1 cellular context compared by ENCODE assay signal in the genomic region with DNA sequence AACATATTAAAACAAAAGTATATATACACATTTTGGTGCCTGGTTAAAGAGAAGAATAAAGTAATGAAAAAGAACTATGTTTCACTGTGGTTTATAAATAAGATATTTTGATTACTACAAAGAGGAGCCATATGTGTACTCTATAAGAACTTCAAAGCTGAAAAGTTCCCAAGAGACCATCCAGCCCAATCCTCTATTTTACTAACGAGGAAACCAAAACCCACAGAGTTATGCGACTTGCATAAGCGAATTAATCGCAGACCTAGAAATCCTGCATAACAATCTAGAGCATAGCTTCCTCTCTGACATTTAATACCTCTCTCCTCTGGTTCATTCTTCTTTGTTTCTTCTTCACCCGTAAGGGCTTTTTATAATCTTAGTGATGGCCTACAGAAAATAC.
TF ChIP-seq lines count a peak whose summit lies in the region.

No MANE protein-coding gene starts in this region.

TF ChIP-seq in GM23338, 12 proteins besides CTCF, POLR2A, EP300 and RAD21 (continued from another document):
- TF ChIP-seq, protein P1, sequence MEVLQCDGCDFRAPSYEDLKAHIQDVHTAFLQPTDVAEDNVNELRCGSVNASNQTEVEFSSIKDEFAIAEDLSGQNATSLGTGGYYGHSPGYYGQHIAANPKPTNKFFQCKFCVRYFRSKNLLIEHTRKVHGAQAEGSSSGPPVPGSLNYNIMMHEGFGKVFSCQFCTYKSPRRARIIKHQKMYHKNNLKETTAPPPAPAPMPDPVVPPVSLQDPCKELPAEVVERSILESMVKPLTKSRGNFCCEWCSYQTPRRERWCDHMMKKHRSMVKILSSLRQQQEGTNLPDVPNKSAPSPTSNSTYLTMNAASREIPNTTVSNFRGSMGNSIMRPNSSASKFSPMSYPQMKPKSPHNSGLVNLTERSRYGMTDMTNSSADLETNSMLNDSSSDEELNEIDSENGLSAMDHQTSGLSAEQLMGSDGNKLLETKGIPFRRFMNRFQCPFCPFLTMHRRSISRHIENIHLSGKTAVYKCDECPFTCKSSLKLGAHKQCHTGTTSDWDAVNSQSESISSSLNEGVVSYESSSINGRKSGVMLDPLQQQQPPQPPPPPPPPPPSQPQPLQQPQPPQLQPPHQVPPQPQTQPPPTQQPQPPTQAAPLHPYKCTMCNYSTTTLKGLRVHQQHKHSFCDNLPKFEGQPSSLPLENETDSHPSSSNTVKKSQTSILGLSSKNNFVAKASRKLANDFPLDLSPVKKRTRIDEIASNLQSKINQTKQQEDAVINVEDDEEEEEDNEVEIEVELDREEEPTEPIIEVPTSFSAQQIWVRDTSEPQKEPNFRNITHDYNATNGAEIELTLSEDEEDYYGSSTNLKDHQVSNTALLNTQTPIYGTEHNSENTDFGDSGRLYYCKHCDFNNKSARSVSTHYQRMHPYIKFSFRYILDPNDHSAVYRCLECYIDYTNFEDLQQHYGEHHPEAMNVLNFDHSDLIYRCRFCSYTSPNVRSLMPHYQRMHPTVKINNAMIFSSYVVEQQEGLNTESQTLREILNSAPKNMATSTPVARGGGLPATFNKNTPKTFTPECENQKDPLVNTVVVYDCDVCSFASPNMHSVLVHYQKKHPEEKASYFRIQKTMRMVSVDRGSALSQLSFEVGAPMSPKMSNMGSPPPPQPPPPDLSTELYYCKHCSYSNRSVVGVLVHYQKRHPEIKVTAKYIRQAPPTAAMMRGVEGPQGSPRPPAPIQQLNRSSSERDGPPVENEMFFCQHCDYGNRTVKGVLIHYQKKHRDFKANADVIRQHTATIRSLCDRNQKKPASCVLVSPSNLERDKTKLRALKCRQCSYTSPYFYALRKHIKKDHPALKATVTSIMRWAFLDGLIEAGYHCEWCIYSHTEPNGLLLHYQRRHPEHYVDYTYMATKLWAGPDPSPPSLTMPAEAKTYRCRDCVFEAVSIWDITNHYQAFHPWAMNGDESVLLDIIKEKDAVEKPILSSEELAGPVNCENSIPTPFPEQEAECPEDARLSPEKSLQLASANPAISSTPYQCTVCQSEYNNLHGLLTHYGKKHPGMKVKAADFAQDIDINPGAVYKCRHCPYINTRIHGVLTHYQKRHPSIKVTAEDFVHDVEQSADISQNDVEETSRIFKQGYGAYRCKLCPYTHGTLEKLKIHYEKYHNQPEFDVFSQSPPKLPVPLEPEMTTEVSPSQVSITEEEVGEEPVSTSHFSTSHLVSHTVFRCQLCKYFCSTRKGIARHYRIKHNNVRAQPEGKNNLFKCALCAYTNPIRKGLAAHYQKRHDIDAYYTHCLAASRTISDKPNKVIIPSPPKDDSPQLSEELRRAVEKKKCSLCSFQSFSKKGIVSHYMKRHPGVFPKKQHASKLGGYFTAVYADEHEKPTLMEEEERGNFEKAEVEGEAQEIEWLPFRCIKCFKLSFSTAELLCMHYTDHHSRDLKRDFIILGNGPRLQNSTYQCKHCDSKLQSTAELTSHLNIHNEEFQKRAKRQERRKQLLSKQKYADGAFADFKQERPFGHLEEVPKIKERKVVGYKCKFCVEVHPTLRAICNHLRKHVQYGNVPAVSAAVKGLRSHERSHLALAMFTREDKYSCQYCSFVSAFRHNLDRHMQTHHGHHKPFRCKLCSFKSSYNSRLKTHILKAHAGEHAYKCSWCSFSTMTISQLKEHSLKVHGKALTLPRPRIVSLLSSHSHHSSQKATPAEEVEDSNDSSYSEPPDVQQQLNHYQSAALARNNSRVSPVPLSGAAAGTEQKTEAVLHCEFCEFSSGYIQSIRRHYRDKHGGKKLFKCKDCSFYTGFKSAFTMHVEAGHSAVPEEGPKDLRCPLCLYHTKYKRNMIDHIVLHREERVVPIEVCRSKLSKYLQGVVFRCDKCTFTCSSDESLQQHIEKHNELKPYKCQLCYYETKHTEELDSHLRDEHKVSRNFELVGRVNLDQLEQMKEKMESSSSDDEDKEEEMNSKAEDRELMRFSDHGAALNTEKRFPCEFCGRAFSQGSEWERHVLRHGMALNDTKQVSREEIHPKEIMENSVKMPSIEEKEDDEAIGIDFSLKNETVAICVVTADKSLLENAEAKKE (CRISPR knock-in tag; IDR thresholded peaks at IDR 0.05): no peak
- TF ChIP-seq CREB1 (CRISPR knock-in tag; IDR thresholded peaks at IDR 0.05; ENCODE audit: low read depth) (no peak), ZNF331 (CRISPR knock-in tag; IDR thresholded peaks at IDR 0.05; ENCODE audit: low read depth) (no peak), EZH2phosphoT487 (IDR thresholded peaks at IDR 0.05; ENCODE audit: unreplicated experiment) (no peak), STAT1 (IDR thresholded peaks at IDR 0.05; ENCODE audit: unreplicated experiment) (no peak), NANOG (IDR thresholded peaks at IDR 0.05; ENCODE audit: borderline replicate concordance) (no peak), JUNB (IDR thresholded peaks at IDR 0.05; ENCODE audit: unreplicated experiment) (no peak)
- TF ChIP-seq, protein P2, sequence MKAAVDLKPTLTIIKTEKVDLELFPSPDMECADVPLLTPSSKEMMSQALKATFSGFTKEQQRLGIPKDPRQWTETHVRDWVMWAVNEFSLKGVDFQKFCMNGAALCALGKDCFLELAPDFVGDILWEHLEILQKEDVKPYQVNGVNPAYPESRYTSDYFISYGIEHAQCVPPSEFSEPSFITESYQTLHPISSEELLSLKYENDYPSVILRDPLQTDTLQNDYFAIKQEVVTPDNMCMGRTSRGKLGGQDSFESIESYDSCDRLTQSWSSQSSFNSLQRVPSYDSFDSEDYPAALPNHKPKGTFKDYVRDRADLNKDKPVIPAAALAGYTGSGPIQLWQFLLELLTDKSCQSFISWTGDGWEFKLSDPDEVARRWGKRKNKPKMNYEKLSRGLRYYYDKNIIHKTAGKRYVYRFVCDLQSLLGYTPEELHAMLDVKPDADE (IDR thresholded peaks at IDR 0.05): no peak
- TF ChIP-seq, protein P3, sequence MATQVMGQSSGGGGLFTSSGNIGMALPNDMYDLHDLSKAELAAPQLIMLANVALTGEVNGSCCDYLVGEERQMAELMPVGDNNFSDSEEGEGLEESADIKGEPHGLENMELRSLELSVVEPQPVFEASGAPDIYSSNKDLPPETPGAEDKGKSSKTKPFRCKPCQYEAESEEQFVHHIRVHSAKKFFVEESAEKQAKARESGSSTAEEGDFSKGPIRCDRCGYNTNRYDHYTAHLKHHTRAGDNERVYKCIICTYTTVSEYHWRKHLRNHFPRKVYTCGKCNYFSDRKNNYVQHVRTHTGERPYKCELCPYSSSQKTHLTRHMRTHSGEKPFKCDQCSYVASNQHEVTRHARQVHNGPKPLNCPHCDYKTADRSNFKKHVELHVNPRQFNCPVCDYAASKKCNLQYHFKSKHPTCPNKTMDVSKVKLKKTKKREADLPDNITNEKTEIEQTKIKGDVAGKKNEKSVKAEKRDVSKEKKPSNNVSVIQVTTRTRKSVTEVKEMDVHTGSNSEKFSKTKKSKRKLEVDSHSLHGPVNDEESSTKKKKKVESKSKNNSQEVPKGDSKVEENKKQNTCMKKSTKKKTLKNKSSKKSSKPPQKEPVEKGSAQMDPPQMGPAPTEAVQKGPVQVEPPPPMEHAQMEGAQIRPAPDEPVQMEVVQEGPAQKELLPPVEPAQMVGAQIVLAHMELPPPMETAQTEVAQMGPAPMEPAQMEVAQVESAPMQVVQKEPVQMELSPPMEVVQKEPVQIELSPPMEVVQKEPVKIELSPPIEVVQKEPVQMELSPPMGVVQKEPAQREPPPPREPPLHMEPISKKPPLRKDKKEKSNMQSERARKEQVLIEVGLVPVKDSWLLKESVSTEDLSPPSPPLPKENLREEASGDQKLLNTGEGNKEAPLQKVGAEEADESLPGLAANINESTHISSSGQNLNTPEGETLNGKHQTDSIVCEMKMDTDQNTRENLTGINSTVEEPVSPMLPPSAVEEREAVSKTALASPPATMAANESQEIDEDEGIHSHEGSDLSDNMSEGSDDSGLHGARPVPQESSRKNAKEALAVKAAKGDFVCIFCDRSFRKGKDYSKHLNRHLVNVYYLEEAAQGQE (IDR thresholded peaks at IDR 0.05; ENCODE audit: unreplicated experiment): no peak
